17 cellular contexts compared by ENCODE assay signal in genomic region chr11:119605137-119605675, GRCh38.
DNase-seq lines count a peak whose midpoint lies in the region; ATAC-seq and TF ChIP-seq lines count a peak whose summit lies in the region.
"Had no signal": no experiment of that assay in that cellular context is flagged by ENCODE, and none has a peak within 500 bp of the region (broad histone marks: within the 10 kb centered on the region; RNA-seq: fewer than 3 reads in every experiment).

No MANE protein-coding gene starts in this region.

- no peaks in the 10 kb centered on the region for H3K36me3 Mint-ChIP-seq in progenitor cell of endocrine pancreas (ENCODE audit: insufficient read depth)

- no peaks in the 10 kb centered on the region for H3K9me3 ChIP-seq in neural cell (ENCODE audit: low read length)
- no peaks in the 10 kb centered on the region for H3K9me3 ChIP-seq in upper lobe of right lung
- no peaks in the 10 kb centered on the region for H3K9me3 ChIP-seq in breast epithelium
- H3K9me3 ChIP-seq: A549, Caco-2 had no signal

- H3K4me3 ChIP-seq in neural cell (ENCODE audit: low read length) (no peak overlapping the region), upper lobe of right lung (no peak overlapping the region), breast epithelium (no peak overlapping the region)
- H3K4me3 ChIP-seq: A549, GM23338 had no signal

- no peak overlapping the region for H3K4me3 Mint-ChIP-seq in progenitor cell of endocrine pancreas (ENCODE audit: low read depth)
- H3K4me3 Mint-ChIP-seq: CD4-positive, alpha-beta T cell; GM23338; HFFc6 had no signal

- H3K4me1 Mint-ChIP-seq in progenitor cell of endocrine pancreas (ENCODE audit: low read depth) = peaks cover 10% of the 10 kb centered on the region

- TF ChIP-seq EP300 in neural cell (conservative IDR thresholded peaks at IDR 0.05; ENCODE audit: poor library complexity, severe bottlenecking) = no peak

- no peaks in the 10 kb centered on the region for H4K20me1 ChIP-seq in neural cell (ENCODE audit: insufficient read depth)

- intact Hi-C loops in posterior vena cava (cut with DNase I) = no loop called here
- intact Hi-C loops in upper lobe of right lung (cut with DNase I) = no loop called here
- intact Hi-C loops in breast epithelium (cut with DNase I; ENCODE audit: low total_unique reads) = no loop called here

- no peak overlapping the region for H2AFZ ChIP-seq in neural cell (ENCODE audit: low read depth, low read length)
- H2AFZ ChIP-seq: GM23338 had no signal

- no peak overlapping the region for H3K27ac ChIP-seq in neural cell (ENCODE audit: low read length)
- no peak overlapping the region for H3K27ac ChIP-seq in upper lobe of right lung
- no peak overlapping the region for H3K27ac ChIP-seq in breast epithelium
- H3K27ac ChIP-seq: 22Rv1, A549, C4-2B had no signal

- TF ChIP-seq CTCF in neural cell (IDR thresholded peaks at IDR 0.05; ENCODE audit: poor library complexity, severe bottlenecking) = no peak
- TF ChIP-seq CTCF in upper lobe of right lung (IDR thresholded peaks at IDR 0.05) = no peak
- no peak for TF ChIP-seq CTCF in breast epithelium (IDR thresholded peaks at IDR 0.05)
- no peak for TF ChIP-seq CTCF in progenitor cell of endocrine pancreas (IDR thresholded peaks at IDR 0.05; ENCODE audit: unreplicated experiment)

- H3K79me2 ChIP-seq in neural cell (replicated peaks; ENCODE audit: insufficient read depth, low read length) = no peaks in the 10 kb centered on the region

- TF ChIP-seq POLR2A in breast epithelium (IDR thresholded peaks at IDR 0.05) = no peak

- H3K4me1 ChIP-seq in upper lobe of right lung = no peaks in the 10 kb centered on the region
- H3K4me1 ChIP-seq in breast epithelium = no peaks in the 10 kb centered on the region
- H3K4me1 ChIP-seq: A549, Caco-2 had no signal

- H3K27me3 ChIP-seq in neural cell (ENCODE audit: insufficient read depth, low read depth, low read length) (no peaks in the 10 kb centered on the region), upper lobe of right lung (peaks cover 7% of the 10 kb centered on the region), breast epithelium (peaks cover 0 to 4% of the 10 kb centered on the region in 2 donors)

- peaks cover 30% of the 10 kb centered on the region for H3K27me3 Mint-ChIP-seq in progenitor cell of endocrine pancreas

- no peaks in the 10 kb centered on the region for H3K9me3 Mint-ChIP-seq in progenitor cell of endocrine pancreas (ENCODE audit: low read depth)
- H3K9me3 Mint-ChIP-seq: CD4-positive, alpha-beta T cell; GM23338; HFFc6 had no signal

- no peak overlapping the region for H3K4me2 ChIP-seq in neural cell (ENCODE audit: low read length)
- H3K4me2 ChIP-seq: A549, GM23338 had no signal

- TF ChIP-seq RAD21 in neural cell (conservative IDR thresholded peaks at IDR 0.05) = no peak

- no peak overlapping the region for H3K27ac Mint-ChIP-seq in progenitor cell of endocrine pancreas
- H3K27ac Mint-ChIP-seq: CD4-positive, alpha-beta T cell; GM23338; HFFc6 had no signal

- DNase-seq in NCI-H146 (lab: John Stamatoyannopoulos, UW) (peak; percentile 26), NCI-H146 treated with DMSO at 0.1 percent for 48 hours (lab: John Stamatoyannopoulos, UW; ENCODE audit: unreplicated experiment) (no peak), posterior vena cava (ENCODE audit: low spot score) (peak; percentile 61), upper lobe of right lung (no peak), breast epithelium (ENCODE audit: low spot score in 2 of 2) (no peak), NCI-H1105 treated with DMSO at 0.1 percent for 48 hours (lab: John Stamatoyannopoulos, UW) (no peak), progenitor cell of endocrine pancreas (ENCODE audit: low spot score, unreplicated experiment) (no peak)
- DNase-seq: AML-193; Caco-2; CD4-positive, alpha-beta T cell; HFFc6 had no signal

- H3K9me2 ChIP-seq in neural cell (ENCODE audit: insufficient read depth, low read length) = no peaks in the 10 kb centered on the region

- H3F3A ChIP-seq in neural cell (ENCODE audit: insufficient read depth, low read length, poor library complexity, severe bottlenecking) = no peaks in the 10 kb centered on the region

- peak; percentile 19 for ATAC-seq in upper lobe of right lung
- ATAC-seq: A549, GM23338, HCT116 had no signal

- H3K9ac ChIP-seq in neural cell (ENCODE audit: low read length) = no peak overlapping the region

- H3K36me3 ChIP-seq in neural cell (ENCODE audit: insufficient read depth, low read length) (no peaks in the 10 kb centered on the region), upper lobe of right lung (no peaks in the 10 kb centered on the region), breast epithelium (no peaks in the 10 kb centered on the region)

TF ChIP-seq in neural cell, 6 proteins besides CTCF, POLR2A, EP300 and RAD21:
- TF ChIP-seq, protein P1, sequence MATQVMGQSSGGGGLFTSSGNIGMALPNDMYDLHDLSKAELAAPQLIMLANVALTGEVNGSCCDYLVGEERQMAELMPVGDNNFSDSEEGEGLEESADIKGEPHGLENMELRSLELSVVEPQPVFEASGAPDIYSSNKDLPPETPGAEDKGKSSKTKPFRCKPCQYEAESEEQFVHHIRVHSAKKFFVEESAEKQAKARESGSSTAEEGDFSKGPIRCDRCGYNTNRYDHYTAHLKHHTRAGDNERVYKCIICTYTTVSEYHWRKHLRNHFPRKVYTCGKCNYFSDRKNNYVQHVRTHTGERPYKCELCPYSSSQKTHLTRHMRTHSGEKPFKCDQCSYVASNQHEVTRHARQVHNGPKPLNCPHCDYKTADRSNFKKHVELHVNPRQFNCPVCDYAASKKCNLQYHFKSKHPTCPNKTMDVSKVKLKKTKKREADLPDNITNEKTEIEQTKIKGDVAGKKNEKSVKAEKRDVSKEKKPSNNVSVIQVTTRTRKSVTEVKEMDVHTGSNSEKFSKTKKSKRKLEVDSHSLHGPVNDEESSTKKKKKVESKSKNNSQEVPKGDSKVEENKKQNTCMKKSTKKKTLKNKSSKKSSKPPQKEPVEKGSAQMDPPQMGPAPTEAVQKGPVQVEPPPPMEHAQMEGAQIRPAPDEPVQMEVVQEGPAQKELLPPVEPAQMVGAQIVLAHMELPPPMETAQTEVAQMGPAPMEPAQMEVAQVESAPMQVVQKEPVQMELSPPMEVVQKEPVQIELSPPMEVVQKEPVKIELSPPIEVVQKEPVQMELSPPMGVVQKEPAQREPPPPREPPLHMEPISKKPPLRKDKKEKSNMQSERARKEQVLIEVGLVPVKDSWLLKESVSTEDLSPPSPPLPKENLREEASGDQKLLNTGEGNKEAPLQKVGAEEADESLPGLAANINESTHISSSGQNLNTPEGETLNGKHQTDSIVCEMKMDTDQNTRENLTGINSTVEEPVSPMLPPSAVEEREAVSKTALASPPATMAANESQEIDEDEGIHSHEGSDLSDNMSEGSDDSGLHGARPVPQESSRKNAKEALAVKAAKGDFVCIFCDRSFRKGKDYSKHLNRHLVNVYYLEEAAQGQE (IDR thresholded peaks at IDR 0.05; ENCODE audit: borderline replicate concordance) = no peak
- TF ChIP-seq EZH2 (IDR thresholded peaks at IDR 0.05; ENCODE audit: borderline replicate concordance, insufficient read depth, low read length, poor library complexity, severe bottlenecking) = no peak
- no peak for TF ChIP-seq SMC3 (conservative IDR thresholded peaks at IDR 0.05; ENCODE audit: poor library complexity)
- TF ChIP-seq TAF1 (IDR thresholded peaks at IDR 0.05; ENCODE audit: low read depth) = no peak
- peak; percentile 29 for TF ChIP-seq POLR2AphosphoS5 (IDR thresholded peaks at IDR 0.05)

Comparison
In these comparisons a context has a peak if more than half of its experiments do, and no peak if none do; other contexts are left out.
1. DNase-seq: peak in NCI-H146 (single experiment) and posterior vena cava (single experiment); none in NCI-H146 treated with DMSO at 0.1 percent for 48 hours (single experiment), upper lobe of right lung (single experiment), breast epithelium (0 of 2), NCI-H1105 treated with DMSO at 0.1 percent for 48 hours (single experiment) and progenitor cell of endocrine pancreas (single experiment).